ENCODE assay signal across 8 cellular contexts in genomic region chr20:21303061-21303871, GRCh38. TPM values are rescaled to one million over a fixed set of nuclear protein-coding genes. Genes with fewer than 3 reads are reported as not detected.
DNase-seq lines count a peak whose midpoint lies in the region; ATAC-seq and TF ChIP-seq lines count a peak whose summit lies in the region.

TSS of gene XRN2 (plus strand) at chr20:21303331. CDS start at chr20:21303399, 68 bp downstream.

- CTCF ChIA-PET in activated B cell treated with CpG ODN at 0.5 μM for 24 hours (lab: Charles Lee) = interaction anchor here (1.5 kb wide), 1 partner anchor 68 kb away, joined by 6 read pairs; no protein-coding TSS in a partner anchor

- ATAC-seq in HG03196 (IDR thresholded peaks at IDR 0.05; ENCODE audit: unreplicated experiment) (peak; percentile 94), activated B cell treated with CpG ODN at 0.5 μM for 24 hours (ENCODE audit: low read depth) (peak; percentile 85)

- peak; percentile 96 for TF ChIP-seq POLR2A in GM18951 (IDR thresholded peaks at IDR 0.05; ENCODE audit: extremely low read depth, insufficient read depth, insufficient read length)

- intact Hi-C loops in activated B cell treated with CpG ODN at 0.5 μM for 24 hours (cut with micrococcal nuclease) = loop anchor here (5.0 kb wide), 4 partner anchors 176 to 1251 kb away; partner anchors contain the start of genes CFAP61, CRNKL1, KIZ and RALGAPA2

- TF ChIP-seq CTCF in activated B cell treated with CpG ODN at 0.5 μM for 24 hours (IDR thresholded peaks at IDR 0.05) = no peak

- in situ Hi-C loops in GM18951 (cut with MboI; ENCODE audit: low sequenced_read_pairs, unreplicated experiment) = no loop called here

- peaks cover 30% of the 10 kb centered on the region for H3K4me1 Mint-ChIP-seq in activated B cell treated with CpG ODN at 0.5 μM for 24 hours

- peak within 1 kb of the TSS; percentile 88 for H3K27ac ChIP-seq in caudate nucleus (ENCODE audit: low read depth, low read length)

- H3K4me3 Mint-ChIP-seq in activated B cell treated with CpG ODN at 0.5 μM for 24 hours = peak within 1 kb of the TSS; percentile 98

- no peaks in the 10 kb centered on the region for H3K9me3 Mint-ChIP-seq in activated B cell treated with CpG ODN at 0.5 μM for 24 hours

- H3K27ac Mint-ChIP-seq in activated B cell treated with CpG ODN at 0.5 μM for 24 hours = peak within 1 kb of the TSS; percentile 98

- H3K27me3 Mint-ChIP-seq in activated B cell treated with CpG ODN at 0.5 μM for 24 hours = no peaks in the 10 kb centered on the region

- POLR2A ChIA-PET in activated B cell treated with CpG ODN at 0.5 μM for 24 hours (lab: Charles Lee) = interaction anchor here (0.6 to 0.9 kb wide), 3 partner anchors 12 to 1251 kb away, joined by 3 to 6 read pairs (median 3); partner anchors contain the start of genes CFAP61, CRNKL1 and NKX2-4

- DNase-seq in AG08396 (ENCODE audit: low spot score) (peak; percentile 96), NCI-H226 (peak; percentile 96), activated B cell treated with CpG ODN at 0.5 μM for 24 hours (peak; percentile 93), caudate nucleus (lab: John Stamatoyannopoulos, UW) (peak in 60 of 61 donors; percentile 52 to 95 (median 91)), inferior parietal cortex (ENCODE audit: extremely low spot score) (peak; percentile 96)
- DNase-seq in stimulated activated CD4-positive, alpha-beta T cell treated with anti-CD3 and anti-CD28 coated beads, Interleukin-12 subunit alpha, Interleukin-12 subunit beta, amount 100 ng/mL, for 24 hours (ENCODE audit: low read depth in 2 of 2) = peak; percentile 95 to 96

- peaks cover 18% of the 10 kb centered on the region for H3K36me3 Mint-ChIP-seq in activated B cell treated with CpG ODN at 0.5 μM for 24 hours (ENCODE audit: low read depth)

RNA-seq across cellular contexts. Expression of gene XRN2, which starts in this region (rescaled TPM):
- total RNA-seq in activated B cell treated with CpG ODN at 0.5 μM for 24 hours = 60.7 and 61.0 TPM in 2 replicates

Comparison
In these comparisons a context has a peak if more than half of its experiments do, and no peak if none do; other contexts are left out.
1. Peak in every context shown above with its lines: DNase-seq, ATAC-seq and H3K27ac ChIP-seq.